ENCODE assay signal across 8 cellular contexts in genomic region chr16:4693956-4694663, GRCh38. TPM values are rescaled to one million over a fixed set of nuclear protein-coding genes. Genes with fewer than 3 reads are reported as not detected.
DNase-seq lines count a peak whose midpoint lies in the region; ATAC-seq and TF ChIP-seq lines count a peak whose summit lies in the region.

No MANE protein-coding gene starts in this region.

- H3K9me3 Mint-ChIP-seq in CD8-positive, alpha-beta T cell, result no peaks in the 10 kb centered on the region

- no peaks in the 10 kb centered on the region for H3K27me3 ChIP-seq in CD8-positive, alpha-beta T cell (ENCODE audit: insufficient read depth, low read length)
- H3K27me3 ChIP-seq in H7 (ENCODE audit: control insufficient read depth, insufficient read depth, low read length), result no peaks in the 10 kb centered on the region
- H3K27me3 ChIP-seq in Panc1 (ENCODE audit: control insufficient read depth, insufficient read depth, low read length), result no peaks in the 10 kb centered on the region
- no peaks in the 10 kb centered on the region for H3K27me3 ChIP-seq in adrenal gland
- no peaks in the 10 kb centered on the region for H3K27me3 ChIP-seq in left ventricle myocardium inferior (ENCODE audit: low read depth)

- peak; percentile 28 to 73 (median 44) for DNase-seq in CD8-positive, alpha-beta T cell
- DNase-seq in H7 (peak; percentile 93), Panc1 (ENCODE audit: low read depth, low spot score) (no peak), adrenal gland (peak in 6 of 7 donors; percentile 35 to 57 (median 50)), left ventricle myocardium inferior (peak; percentile 49), renal cortical epithelial cell (ENCODE audit: low read depth) (peak; percentile 37), HPDE6-E6E7 (ENCODE audit: extremely low spot score) (no peak)

- TF ChIP-seq POLR2A in adrenal gland (IDR thresholded peaks at IDR 0.05), result no peak

- TSS peak; percentile 53 for BruUV-seq in Panc1 (replicated peaks; lab: Mats Ljungman, UMichigan)

- intact Hi-C loops in CD8-positive, alpha-beta T cell (cut with DNase I, micrococcal nuclease), result loop anchor here (1.0 to 5.0 kb wide), 9 partner anchors 18 to 1192 kb away; partner anchors contain the start of genes ANKS3 (in 2 of the 2), DNAAF8 (in 2 of the 2), ROGDI (in 2 of the 2) and CLUAP1 (in 1 of the 2)
- intact Hi-C loops in Panc1 (cut with micrococcal nuclease; ENCODE audit: unreplicated experiment) (no loop called here), adrenal gland (cut with DNase I) (no loop called here), left ventricle myocardium inferior (cut with micrococcal nuclease) (no loop called here)

- CTCF ChIA-PET in CD8-positive, alpha-beta T cell (lab: Charles Lee), result interaction anchor here (1.6 kb wide), 1 partner anchor 72 kb away, joined by 3 read pairs; no protein-coding TSS in a partner anchor
- CTCF ChIA-PET in Panc1 (lab: Charles Lee), result no interaction called here

- H3K36me3 Mint-ChIP-seq in CD8-positive, alpha-beta T cell, result peaks cover 28% of the 10 kb centered on the region

- peaks cover 13% of the 10 kb centered on the region for H3K4me1 Mint-ChIP-seq in CD8-positive, alpha-beta T cell (ENCODE audit: low read depth)

- H3K4me3 ChIP-seq in CD8-positive, alpha-beta T cell (ENCODE audit: low read depth, low read length), result peak overlapping the region; percentile 97
- H3K4me3 ChIP-seq in H7 (ENCODE audit: insufficient read depth, low read depth, low read length) (peak overlapping the region; percentile 94), Panc1 (ENCODE audit: low read depth in 2 of 2, low read length in 2 of 2) (peak overlapping the region; percentile 64 to 79), adrenal gland (peak overlapping the region; percentile 45 to 99 (median 95)), left ventricle myocardium inferior (peak overlapping the region; percentile 100)

- H3K27ac Mint-ChIP-seq in CD8-positive, alpha-beta T cell, result peak overlapping the region; percentile 70

- in situ Hi-C loops in Panc1 (cut with HindIII; ENCODE audit: low pct_unique_long_range_greater_than_20kb, low sequenced_read_pairs), result no loop called here

- no peaks in the 10 kb centered on the region for H3K27me3 Mint-ChIP-seq in CD8-positive, alpha-beta T cell (ENCODE audit: low read depth)

- POLR2A ChIA-PET in CD8-positive, alpha-beta T cell (lab: Charles Lee), result interaction anchor here (0.7 to 3.4 kb wide), 11 partner anchors 14 to 228 kb away, joined by 3 to 15 read pairs (median 4); partner anchors contain the start of genes ANKS3, DNAAF8, MGRN1 and ROGDI
- POLR2A ChIA-PET in Panc1 (lab: Charles Lee), result no interaction called here

- H3K27ac ChIP-seq in CD8-positive, alpha-beta T cell (ENCODE audit: low read depth, low read length), result peak overlapping the region; percentile 93
- H3K27ac ChIP-seq in Panc1 (ENCODE audit: low read length), result peak overlapping the region; percentile 51; the same call in 1 of the 2 replicates
- peak overlapping the region; percentile 60 to 98 (median 83) for H3K27ac ChIP-seq in adrenal gland
- H3K27ac ChIP-seq in left ventricle myocardium inferior (replicated peaks), result peak overlapping the region; percentile 92

- no peak for TF ChIP-seq CTCF in CD8-positive, alpha-beta T cell (IDR thresholded peaks at IDR 0.05)
- no peak for TF ChIP-seq CTCF in Panc1 (IDR thresholded peaks at IDR 0.05)
- no peak for TF ChIP-seq CTCF in adrenal gland (IDR thresholded peaks at IDR 0.05)
- no peak for TF ChIP-seq CTCF in left ventricle myocardium inferior (IDR thresholded peaks at IDR 0.05; ENCODE audit: borderline replicate concordance)

- ATAC-seq in CD8-positive, alpha-beta T cell, result peak; percentile 49
- ATAC-seq in Panc1 (peak; percentile 30), GM21360 (IDR thresholded peaks at IDR 0.05; ENCODE audit: unreplicated experiment) (no peak)

- peaks cover 30% of the 10 kb centered on the region for H3K4me1 ChIP-seq in CD8-positive, alpha-beta T cell (ENCODE audit: insufficient read depth, low read length)
- H3K4me1 ChIP-seq in Panc1 (ENCODE audit: control insufficient read depth, insufficient read depth, low read length), result peaks cover 49% of the 10 kb centered on the region
- peaks cover 27 to 41% of the 10 kb centered on the region in 2 donors for H3K4me1 ChIP-seq in adrenal gland (replicated peaks in 1 of 2)
- H3K4me1 ChIP-seq in left ventricle myocardium inferior, result peaks cover 50% of the 10 kb centered on the region

- H3K36me3 ChIP-seq in CD8-positive, alpha-beta T cell (ENCODE audit: insufficient read depth, low read length), result peaks cover 18% of the 10 kb centered on the region
- peaks cover 19% of the 10 kb centered on the region for H3K36me3 ChIP-seq in H7 (replicated peaks; ENCODE audit: control insufficient read depth, insufficient read depth, low read length)
- H3K36me3 ChIP-seq in Panc1 (ENCODE audit: control insufficient read depth, insufficient read depth, low read length), result no peaks in the 10 kb centered on the region; the same call in 1 of the 2 replicates
- peaks cover 0 to 48% of the 10 kb centered on the region in 2 donors for H3K36me3 ChIP-seq in adrenal gland (replicated peaks in 1 of 2)
- H3K36me3 ChIP-seq in left ventricle myocardium inferior, result peaks cover 41% of the 10 kb centered on the region

- H3K4me3 Mint-ChIP-seq in CD8-positive, alpha-beta T cell, result peak overlapping the region; percentile 72

- no peaks in the 10 kb centered on the region for H3K9me3 ChIP-seq in CD8-positive, alpha-beta T cell (ENCODE audit: low read length)
- H3K9me3 ChIP-seq in Panc1 (ENCODE audit: control insufficient read depth, insufficient read depth, low read depth, low read length), result no peaks in the 10 kb centered on the region
- no peaks in the 10 kb centered on the region for H3K9me3 ChIP-seq in adrenal gland (replicated peaks in 1 of 3)
- no peaks in the 10 kb centered on the region for H3K9me3 ChIP-seq in left ventricle myocardium inferior (replicated peaks)

- 1 to 12% (median 7%) methylated on average over 9 to 55 of the region's 55 CpGs for WGBS in adrenal gland, 4 donors

RNA-seq across cellular contexts. Expression of gene NUDT16L1, which starts 0.7 kb away (rescaled TPM):
- total RNA-seq in CD8-positive, alpha-beta T cell, result 10 to 100 TPM; 72.9 to 76.5 TPM
- 43.9 and 50.5 TPM in 2 replicates for total RNA-seq in H7 (2014; rRNA removed; shearing (Covaris generic))
- 42.9 TPM for total RNA-seq in Panc1 (2021; ENCODE audit: unreplicated experiment)
- polyA plus RNA-seq in Panc1 (2012; ENCODE audit: insufficient read length), result 85.4 TPM
- total RNA-seq in adrenal gland, result 10 to 100 TPM; 45.4 to 99.3 (median 53.9) TPM
- 10 to 100 TPM; 16.3 to 36.2 (median 28.1) TPM for polyA plus RNA-seq in adrenal gland
- total RNA-seq in left ventricle myocardium inferior, result 61.9 TPM
- 30.9 and 49.2 TPM in 2 replicates for total RNA-seq in renal cortical epithelial cell

RNA-seq across cellular contexts. Expression of gene ANKS3, which starts 40.0 kb away (rescaled TPM):
- total RNA-seq in CD8-positive, alpha-beta T cell, result 10 to 100 TPM in 1 of 2 experiments, 1 to 10 TPM in 1; 8.6 to 11.8 TPM
- total RNA-seq in H7 (2014; rRNA removed; shearing (Covaris generic)), result 19.5 and 21.8 TPM in 2 replicates
- total RNA-seq in Panc1 (2021; ENCODE audit: unreplicated experiment) (26.6 TPM), adrenal gland (10 to 100 TPM; 12.3 to 34.4 (median 18.8) TPM), left ventricle myocardium inferior (8.7 TPM), renal cortical epithelial cell (27.1 and 34.6 TPM in 2 replicates)
- 26.3 TPM for polyA plus RNA-seq in Panc1 (2012; ENCODE audit: insufficient read length)
- 100 to 1,000 TPM in 1 of 3 donors, 10 to 100 TPM in 1, 1 to 10 TPM in 1; 7.2 to 118 (median 52.8) TPM for polyA plus RNA-seq in adrenal gland

RNA-seq across cellular contexts. Expression of gene DNAAF8, which starts 40.2 kb away (rescaled TPM):
- not detected for total RNA-seq in CD8-positive, alpha-beta T cell
- 1.1 TPM in 1 of 2 replicates, not detected in the other for total RNA-seq in H7 (2014; rRNA removed; shearing (Covaris generic))
- total RNA-seq in Panc1 (2021; ENCODE audit: unreplicated experiment), result 2.3 TPM
- 2.5 TPM for polyA plus RNA-seq in Panc1 (2012; ENCODE audit: insufficient read length)
- total RNA-seq in adrenal gland, result 1 to 10 TPM in 6 of 8 donors, under 1 TPM in 2; 0.30 to 3.3 (median 1.1) TPM
- polyA plus RNA-seq in adrenal gland, result 1 to 10 TPM; 1.9 to 2.7 (median 2.3) TPM
- total RNA-seq in left ventricle myocardium inferior, result 0.77 TPM
- total RNA-seq in renal cortical epithelial cell, result 1.0 and 1.7 TPM in 2 replicates

Comparison
In these comparisons a context has a peak if more than half of its experiments do, and no peak if none do; other contexts are left out.
1. DNase-seq: peak in CD8-positive, alpha-beta T cell (7 of 7), H7 (single experiment), adrenal gland (6 of 7), left ventricle myocardium inferior (single experiment) and renal cortical epithelial cell (single experiment); none in Panc1 (single experiment) and HPDE6-E6E7 (single experiment).
2. intact Hi-C loops: an anchor here in CD8-positive, alpha-beta T cell (1.0 to 5.0 kb wide); none called in Panc1, adrenal gland and left ventricle myocardium inferior.
3. Peak in every context shown above with its lines, with median percentiles within 50 percentile points of each other: H3K27ac ChIP-seq and H3K4me3 ChIP-seq.